ENCODE assay signal across 16 cellular contexts in genomic region chr9:92709954-92710353, GRCh38.
"Had no signal": no experiment of that assay in that cellular context is flagged by ENCODE, and none has a peak within 500 bp of the region (broad histone marks: within the 10 kb centered on the region; RNA-seq: fewer than 3 reads in every experiment).

No MANE protein-coding gene starts in this region.

- H3K27ac ChIP-seq: transverse colon had no signal

- FAIRE-seq: islet of Langerhans had no signal

- H3K27ac Mint-ChIP-seq: activated naive CD4-positive, alpha-beta T cell treated with anti-CD3 and anti-CD28 coated beads, Interleukin-2, amount 50 U/mL, for 72 hours; natural killer cell treated with Interleukin-12 subunit alpha and Interleukin-12 subunit beta and Interleukin-15 and Interleukin-18, amount 100 ng/mL, for 72 hours had no signal

- H3K27me3 Mint-ChIP-seq: natural killer cell treated with Interleukin-12 subunit alpha and Interleukin-12 subunit beta and Interleukin-15 and Interleukin-18, amount 100 ng/mL, for 72 hours had no signal

- H3K9me3 Mint-ChIP-seq: activated naive CD4-positive, alpha-beta T cell treated with anti-CD3 and anti-CD28 coated beads, Interleukin-2, amount 50 U/mL, for 72 hours; natural killer cell treated with Interleukin-12 subunit alpha and Interleukin-12 subunit beta and Interleukin-15 and Interleukin-18, amount 100 ng/mL, for 72 hours had no signal

- DNase-seq: activated CD4-positive, alpha-beta T cell treated with anti-CD3 and anti-CD28 coated beads for 4 hours; activated T-cell treated with anti-CD3 and anti-CD28 coated beads for 4 hours; caudate nucleus; cortex of kidney; effector CD4-positive, alpha-beta T cell; mucosa of descending colon; stimulated activated CD4-positive, alpha-beta T cell treated with anti-CD3 and anti-CD28 coated beads, Interleukin-15, amount 100 ng/mL, for 24 hours; stimulated activated CD4-positive, alpha-beta T cell treated with anti-CD3 and anti-CD28 coated beads, Interleukin-4, amount 100 ng/mL, for 24 hours; stimulated activated naive CD4-positive, alpha-beta T cell treated with Interleukin-2 at 50 U/mL for 16 hours; substantia nigra; transverse colon had no signal

- H3K4me3 ChIP-seq: mucosa of descending colon, transverse colon had no signal

- H3K36me3 Mint-ChIP-seq: natural killer cell treated with Interleukin-12 subunit alpha and Interleukin-12 subunit beta and Interleukin-15 and Interleukin-18, amount 100 ng/mL, for 72 hours had no signal

- ATAC-seq: activated naive CD4-positive, alpha-beta T cell treated with anti-CD3 and anti-CD28 coated beads, Interleukin-2, amount 50 U/mL, for 72 hours; left lobe of liver; mucosa of descending colon; natural killer cell treated with Interleukin-12 subunit alpha and Interleukin-12 subunit beta and Interleukin-15 and Interleukin-18, amount 100 ng/mL, for 72 hours; SK-N-SH treated with all-trans-retinoic acid at 6 μM for 48 hours had no signal

- H3K9me3 ChIP-seq: mucosa of descending colon, transverse colon had no signal

- H3K27me3 ChIP-seq: transverse colon had no signal

- H3K4me3 Mint-ChIP-seq: natural killer cell treated with Interleukin-12 subunit alpha and Interleukin-12 subunit beta and Interleukin-15 and Interleukin-18, amount 100 ng/mL, for 72 hours had no signal
